39 cellular contexts compared by ENCODE assay signal in genomic region chr6:35105078-35105477, GRCh38. TPM values are rescaled to one million over a fixed set of nuclear protein-coding genes. Genes with fewer than 3 reads are reported as not detected.
"Had no signal": no experiment of that assay in that cellular context is flagged by ENCODE, and none has a peak within 500 bp of the region (broad histone marks: within the 10 kb centered on the region; RNA-seq: fewer than 3 reads in every experiment).

No MANE protein-coding gene starts in this region.

- H3K4me3 ChIP-seq: adrenal gland, ascending aorta, body of pancreas, breast epithelium, cardiac muscle cell had no signal

- H3K9me3 ChIP-seq: adrenal gland, ascending aorta, body of pancreas, breast epithelium had no signal

- H3K27me3 ChIP-seq: adrenal gland, ascending aorta, body of pancreas, brain microvascular endothelial cell, breast epithelium, cardiac muscle cell had no signal

- ATAC-seq: activated naive CD4-positive, alpha-beta T cell treated with anti-CD3 and anti-CD28 coated beads, Interleukin-2, amount 50 U/mL, for 72 hours; activated naive CD8-positive, alpha-beta T cell treated with anti-CD3 and anti-CD28 coated beads, Interleukin-2, amount 50 U/mL, for 24 hours; activated T-cell treated with anti-CD3 and anti-CD28 coated beads, Interleukin-2, amount 50 U/mL, for 4 hours; activated T-cell treated with anti-CD3 and anti-CD28 coated beads, Interleukin-2, amount 50 U/mL, for 72 hours; activated T-helper 17 cell treated with anti-CD3 and anti-CD28 coated beads, Interleukin-2, amount 50 U/mL, for 72 hours; body of pancreas had no signal

- H3K4me1 ChIP-seq: adrenal gland, ascending aorta, body of pancreas, breast epithelium had no signal

- H3K27ac ChIP-seq: adrenal gland, ascending aorta, body of pancreas, brain microvascular endothelial cell, breast epithelium, cardiac muscle cell had no signal

- FAIRE-seq: astrocyte, bronchial epithelial cell had no signal

- DNase-seq: activated effector memory CD4-positive, alpha-beta T cell treated with anti-CD3 and anti-CD28 coated beads, Interleukin-2, amount 50 U/mL, for 16 hours; activated effector memory CD4-positive, alpha-beta T cell treated with Interleukin-2 at 50 U/mL for 16 hours; activated gamma-delta T cell; activated gamma-delta T cell treated with Interleukin-2 at 50 U/mL for 16 hours; activated naive CD4-positive, alpha-beta T cell; activated naive CD4-positive, alpha-beta T cell treated with anti-CD3 and anti-CD28 coated beads for 36 hours; activated naive CD4-positive, alpha-beta T cell treated with anti-CD3 and anti-CD28 coated beads, Interleukin-2, amount 10 ng/mL, durations not matched to agents 7 days and 5 days; activated naive CD4-positive, alpha-beta T cell treated with anti-CD3 and anti-CD28 coated beads, Interleukin-2, amount 50 U/mL, for 16 hours; activated naive CD4-positive, alpha-beta T cell treated with Interleukin-2 at 50 U/mL for 16 hours; activated naive CD8-positive, alpha-beta T cell treated with anti-CD3 and anti-CD28 coated beads for 36 hours; activated naive CD8-positive, alpha-beta T cell treated with anti-CD3 and anti-CD28 coated beads, Interleukin-2, amount 10 ng/mL, durations not matched to agents 7 days and 5 days; activated naive CD8-positive, alpha-beta T cell treated with anti-CD3 and anti-CD28 coated beads, Interleukin-2, amount 50 U/mL, for 24 hours; activated T-cell treated with anti-CD3 and anti-CD28 coated beads, Interleukin-2, amount 50 U/mL, for 1 hour; activated T-cell treated with anti-CD3 and anti-CD28 coated beads, Interleukin-2, amount 50 U/mL, for 24 hours; activated T-cell treated with anti-CD3 and anti-CD28 coated beads, Interleukin-2, amount 50 U/mL, for 4 hours; activated T-cell treated with anti-CD3 and anti-CD28 coated beads, Interleukin-2, amount 50 U/mL, for 48 hours; activated T-cell treated with anti-CD3 and anti-CD28 coated beads, Interleukin-2, amount 50 U/mL, for 72 hours; adrenal gland; amniotic stem cell; amygdala; anterior cingulate cortex; aorta; body of pancreas; brain microvascular endothelial cell; caudate nucleus; central memory CD4-positive, alpha-beta T cell; cerebellar nuclear complex had no signal

- H3K36me3 ChIP-seq: adrenal gland, ascending aorta, brain microvascular endothelial cell, breast epithelium, cardiac muscle cell had no signal

RNA-seq across cellular contexts. Expression of gene TCP11, which starts 36.1 kb away (rescaled TPM):
- total RNA-seq: activated naive CD4-positive, alpha-beta T cell treated with anti-CD3 and anti-CD28 coated beads for 36 hours; activated naive CD4-positive, alpha-beta T cell treated with anti-CD3 and anti-CD28 coated beads, Interleukin-2, amount 50 U/mL, for 72 hours; activated naive CD8-positive, alpha-beta T cell treated with anti-CD3 and anti-CD28 coated beads for 36 hours; activated naive CD8-positive, alpha-beta T cell treated with anti-CD3 and anti-CD28 coated beads, Interleukin-2, amount 10 ng/mL, durations not matched to agents 7 days and 5 days; activated T-cell treated with anti-CD3 and anti-CD28 coated beads, Interleukin-2, amount 50 U/mL, for 4 hours; activated T-cell treated with anti-CD3 and anti-CD28 coated beads, Interleukin-2, amount 50 U/mL, for 72 hours; activated T-helper 1 cell treated with anti-CD3 and anti-CD28 coated beads, Interleukin-12 subunit alpha, Interleukin-12 subunit beta, Interleukin-2, Interleukin-4 antibody, amounts not matched to agents 30 ng/mL and 10 ng/mL and 1 ng/mL, durations not matched to agents 14 hours and 24 hours and 36 hours; activated T-helper 17 cell treated with anti-CD3 and anti-CD28 coated beads, Interleukin-2, amount 50 U/mL, for 72 hours; activated T-helper 2 cell treated with anti-CD3 and anti-CD28 coated beads, Interferon-gamma antibody, Interleukin-2, Interleukin-4, amounts not matched to agents 10 μg/mL and 5 μg/mL and 100 μg/mL, durations not matched to agents 14 hours and 24 hours and 36 hours; astrocyte; body of pancreas; bronchial epithelial cell; cardiac septum; cerebellum; chondrocyte had no signal
- polyA plus RNA-seq: aorta had no signal
